ENCODE assay signal across 5 cellular contexts in genomic region chr14:48473944-48474343, GRCh38.
"Had no signal": no experiment of that assay in that cellular context is flagged by ENCODE, and none has a peak within 500 bp of the region (broad histone marks: within the 10 kb centered on the region; RNA-seq: fewer than 3 reads in every experiment).

No MANE protein-coding gene starts in this region.

- H3K27ac Mint-ChIP-seq: IgD-negative memory B cell had no signal

- ATAC-seq: HepG2, K562 had no signal

- H3K4me3 ChIP-seq: K562 had no signal

- H3K4me3 Mint-ChIP-seq: IgD-negative memory B cell had no signal

- H3K27me3 Mint-ChIP-seq: IgD-negative memory B cell had no signal

- H3K36me3 Mint-ChIP-seq: IgD-negative memory B cell had no signal

- H3K4me1 Mint-ChIP-seq: IgD-negative memory B cell had no signal

- H3K27ac ChIP-seq: HL-60 had no signal

- DNase-seq: IMR-90 had no signal
